In the genomic region with DNA sequence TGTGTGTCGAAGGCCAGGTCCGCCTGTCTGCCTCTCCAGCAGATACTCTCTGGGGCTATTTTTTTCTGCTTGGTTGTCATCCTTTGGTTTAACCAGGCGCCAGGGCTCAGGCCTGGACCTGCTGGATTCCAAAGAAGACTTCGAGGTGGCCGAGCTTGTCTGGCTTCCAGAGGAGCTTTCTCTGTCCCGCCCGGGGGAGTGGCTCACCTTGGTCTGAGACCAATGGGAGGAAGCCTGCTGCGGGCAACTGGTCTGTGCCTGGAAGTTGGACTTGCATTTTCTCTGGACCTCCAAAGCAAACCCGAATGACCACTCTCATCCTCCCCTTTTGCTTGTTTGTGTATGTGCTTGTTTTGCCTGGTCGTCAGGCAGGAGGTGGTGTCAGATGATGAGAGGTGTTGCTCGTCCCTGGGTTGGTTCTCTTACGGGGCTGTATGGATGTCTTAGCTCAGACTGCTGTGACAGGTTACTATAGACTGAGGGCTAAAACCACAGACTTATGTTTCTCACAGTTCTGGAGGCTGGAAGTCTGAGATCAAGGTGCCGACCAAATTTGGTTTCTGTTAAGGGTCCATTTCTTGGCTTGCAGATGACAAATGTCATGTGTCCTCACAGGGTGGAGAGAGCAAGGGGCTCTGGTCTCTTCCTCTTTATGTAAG, we compare ENCODE assay signal across 2 cellular contexts.
TF ChIP-seq lines count a peak whose summit lies in the region.

No MANE protein-coding gene starts in this region.

TF ChIP-seq in A549, 52 proteins besides CTCF, POLR2A, EP300 and RAD21:
- TF ChIP-seq KDM1A (IDR thresholded peaks at IDR 0.05; ENCODE audit: low read depth): no peak
- no peak for TF ChIP-seq CBX8 (IDR thresholded peaks at IDR 0.05)
- TF ChIP-seq RNF2 (IDR thresholded peaks at IDR 0.05; ENCODE audit: borderline replicate concordance, low read depth): no peak
- no peak for TF ChIP-seq HOXB5 (CRISPR knock-in tag; IDR thresholded peaks at IDR 0.05)
- TF ChIP-seq EHF (CRISPR knock-in tag; IDR thresholded peaks at IDR 0.05): no peak
- no peak for TF ChIP-seq RCOR1 (IDR thresholded peaks at IDR 0.05; ENCODE audit: low read depth, low read length)
- TF ChIP-seq FOSL2 (IDR thresholded peaks at IDR 0.05): no peak
- no peak for TF ChIP-seq FOSL2 (CRISPR knock-in tag; IDR thresholded peaks at IDR 0.05)
- TF ChIP-seq CBX2 (IDR thresholded peaks at IDR 0.05; ENCODE audit: borderline replicate concordance, low read depth): no peak
- no peak for TF ChIP-seq SMC3 (IDR thresholded peaks at IDR 0.05)
- TF ChIP-seq FOSB (CRISPR knock-in tag; IDR thresholded peaks at IDR 0.05): no peak
- TF ChIP-seq SREBF2 (IDR thresholded peaks at IDR 0.05): no peak
- no peak for TF ChIP-seq CHD4 (IDR thresholded peaks at IDR 0.05; ENCODE audit: borderline replicate concordance)
- TF ChIP-seq ZNF302 (CRISPR knock-in tag; IDR thresholded peaks at IDR 0.05): no peak
- TF ChIP-seq GATA3 (IDR thresholded peaks at IDR 0.05; ENCODE audit: borderline replicate concordance): no peak
- TF ChIP-seq, protein P1, sequence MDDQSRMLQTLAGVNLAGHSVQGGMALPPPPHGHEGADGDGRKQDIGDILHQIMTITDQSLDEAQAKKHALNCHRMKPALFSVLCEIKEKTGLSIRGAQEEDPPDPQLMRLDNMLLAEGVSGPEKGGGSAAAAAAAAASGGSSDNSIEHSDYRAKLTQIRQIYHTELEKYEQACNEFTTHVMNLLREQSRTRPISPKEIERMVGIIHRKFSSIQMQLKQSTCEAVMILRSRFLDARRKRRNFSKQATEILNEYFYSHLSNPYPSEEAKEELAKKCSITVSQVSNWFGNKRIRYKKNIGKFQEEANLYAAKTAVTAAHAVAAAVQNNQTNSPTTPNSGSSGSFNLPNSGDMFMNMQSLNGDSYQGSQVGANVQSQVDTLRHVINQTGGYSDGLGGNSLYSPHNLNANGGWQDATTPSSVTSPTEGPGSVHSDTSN (IDR thresholded peaks at IDR 0.05): no peak
- TF ChIP-seq, protein P2, sequence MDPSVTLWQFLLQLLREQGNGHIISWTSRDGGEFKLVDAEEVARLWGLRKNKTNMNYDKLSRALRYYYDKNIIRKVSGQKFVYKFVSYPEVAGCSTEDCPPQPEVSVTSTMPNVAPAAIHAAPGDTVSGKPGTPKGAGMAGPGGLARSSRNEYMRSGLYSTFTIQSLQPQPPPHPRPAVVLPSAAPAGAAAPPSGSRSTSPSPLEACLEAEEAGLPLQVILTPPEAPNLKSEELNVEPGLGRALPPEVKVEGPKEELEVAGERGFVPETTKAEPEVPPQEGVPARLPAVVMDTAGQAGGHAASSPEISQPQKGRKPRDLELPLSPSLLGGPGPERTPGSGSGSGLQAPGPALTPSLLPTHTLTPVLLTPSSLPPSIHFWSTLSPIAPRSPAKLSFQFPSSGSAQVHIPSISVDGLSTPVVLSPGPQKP (IDR thresholded peaks at IDR 0.05; ENCODE audit: low read depth, low read length): no peak
- TF ChIP-seq, protein P3, sequence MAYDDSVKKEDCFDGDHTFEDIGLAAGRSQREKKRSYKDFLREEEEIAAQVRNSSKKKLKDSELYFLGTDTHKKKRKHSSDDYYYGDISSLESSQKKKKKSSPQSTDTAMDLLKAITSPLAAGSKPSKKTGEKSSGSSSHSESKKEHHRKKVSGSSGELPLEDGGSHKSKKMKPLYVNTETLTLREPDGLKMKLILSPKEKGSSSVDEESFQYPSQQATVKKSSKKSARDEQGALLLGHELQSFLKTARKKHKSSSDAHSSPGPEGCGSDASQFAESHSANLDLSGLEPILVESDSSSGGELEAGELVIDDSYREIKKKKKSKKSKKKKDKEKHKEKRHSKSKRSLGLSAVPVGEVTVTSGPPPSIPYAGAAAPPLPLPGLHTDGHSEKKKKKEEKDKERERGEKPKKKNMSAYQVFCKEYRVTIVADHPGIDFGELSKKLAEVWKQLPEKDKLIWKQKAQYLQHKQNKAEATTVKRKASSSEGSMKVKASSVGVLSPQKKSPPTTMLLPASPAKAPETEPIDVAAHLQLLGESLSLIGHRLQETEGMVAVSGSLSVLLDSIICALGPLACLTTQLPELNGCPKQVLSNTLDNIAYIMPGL (CRISPR knock-in tag; IDR thresholded peaks at IDR 0.05; ENCODE audit: borderline replicate concordance): no peak

TF ChIP-seq in IMR-90, 13 proteins besides CTCF, POLR2A, EP300 and RAD21:
- TF ChIP-seq BHLHE40 (IDR thresholded peaks at IDR 0.05; ENCODE audit: low read depth, low read length) (no peak), RFX5 (IDR thresholded peaks at IDR 0.05; ENCODE audit: low read depth, low read length) (no peak), CHD1 (IDR thresholded peaks at IDR 0.05; ENCODE audit: low read depth, low read length) (no peak), CEBPB (IDR thresholded peaks at IDR 0.05; ENCODE audit: low read depth, low read length) (no peak), NFE2L2 (IDR thresholded peaks at IDR 0.05; ENCODE audit: low read depth, low read length) (no peak), MXI1 (IDR thresholded peaks at IDR 0.05; ENCODE audit: borderline replicate concordance, low read depth, low read length) (no peak), SMC3 (IDR thresholded peaks at IDR 0.05; ENCODE audit: low read depth, low read length) (no peak), MAFK (IDR thresholded peaks at IDR 0.05; ENCODE audit: low read depth, low read length) (no peak), MAZ (IDR thresholded peaks at IDR 0.05; ENCODE audit: borderline replicate concordance, low read depth, low read length) (no peak), FOS (IDR thresholded peaks at IDR 0.05; ENCODE audit: low read depth, low read length) (no peak), RCOR1 (IDR thresholded peaks at IDR 0.05; ENCODE audit: insufficient replicate concordance, low read length) (no peak)
- TF ChIP-seq, protein P4, sequence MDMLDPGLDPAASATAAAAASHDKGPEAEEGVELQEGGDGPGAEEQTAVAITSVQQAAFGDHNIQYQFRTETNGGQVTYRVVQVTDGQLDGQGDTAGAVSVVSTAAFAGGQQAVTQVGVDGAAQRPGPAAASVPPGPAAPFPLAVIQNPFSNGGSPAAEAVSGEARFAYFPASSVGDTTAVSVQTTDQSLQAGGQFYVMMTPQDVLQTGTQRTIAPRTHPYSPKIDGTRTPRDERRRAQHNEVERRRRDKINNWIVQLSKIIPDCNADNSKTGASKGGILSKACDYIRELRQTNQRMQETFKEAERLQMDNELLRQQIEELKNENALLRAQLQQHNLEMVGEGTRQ (IDR thresholded peaks at IDR 0.05; ENCODE audit: low read depth, low read length): no peak
- TF ChIP-seq, protein P2 (IDR thresholded peaks at IDR 0.05; ENCODE audit: borderline replicate concordance, low read depth, low read length): no peak
